Comparison of ENCODE assay signal across 21 cellular contexts in the genomic region with DNA sequence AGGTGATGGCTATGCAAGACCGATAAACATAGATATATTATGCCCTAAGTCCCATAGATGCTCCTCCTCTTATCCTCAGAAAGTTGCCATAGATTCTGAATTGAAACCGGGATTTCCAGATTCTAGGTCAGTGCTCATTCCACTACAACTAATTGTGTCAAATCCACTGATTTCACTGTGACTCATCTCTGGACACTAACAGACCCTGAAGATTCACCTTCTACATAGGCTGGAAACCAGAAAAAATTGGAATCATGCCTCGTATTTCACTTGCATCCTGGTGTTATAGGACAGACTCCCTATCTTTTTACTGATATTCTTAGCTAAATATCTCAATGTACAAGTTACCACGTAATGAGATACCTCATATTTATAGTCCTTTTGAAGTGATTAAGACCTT. TPM values are rescaled to one million over a fixed set of nuclear protein-coding genes. Genes with fewer than 3 reads are reported as not detected.
A peak's percentile ranks its signal among the peaks of the same experiment; 100 is the strongest.
DNase-seq lines count a peak whose midpoint lies in the region; ATAC-seq and TF ChIP-seq lines count a peak whose summit lies in the region.
"Had no signal": no experiment of that assay in that cellular context is flagged by ENCODE, and none has a peak within 500 bp of the region (broad histone marks: within the 10 kb centered on the region; RNA-seq: fewer than 3 reads in every experiment).

No MANE protein-coding gene starts in this region.

- TF ChIP-seq POLR2A in IMR-90 (IDR thresholded peaks at IDR 0.05; ENCODE audit: low read depth, low read length): no peak
- TF ChIP-seq POLR2A in lower leg skin (IDR thresholded peaks at IDR 0.05): no peak

- no TSS peak for BruUV-seq in IMR-90 (replicated peaks; lab: Mats Ljungman, UMichigan)

- H3K36me3 ChIP-seq in IMR-90 (ENCODE audit: control insufficient read depth, insufficient read depth, low read length) (no peaks in the 10 kb centered on the region), mesenchymal stem cell (ENCODE audit: control insufficient read depth in 1 of 2, insufficient read depth in 2 of 2, low read depth in 1 of 2, low read length in 2 of 2) (no peaks in the 10 kb centered on the region)
- H3K36me3 ChIP-seq: BLaER1 treated with 17β-estradiol and CSF1 and Interleukin-3, amounts not matched to agents 10 nM and 100 nM had no signal

- peaks cover 11% of the 10 kb centered on the region for H3K9me3 Mint-ChIP-seq in progenitor cell of endocrine pancreas (ENCODE audit: low read depth)
- H3K9me3 Mint-ChIP-seq: CD8-positive, alpha-beta T cell had no signal

- ATAC-seq in IMR-90 (ENCODE audit: low read depth): peak; percentile 24; the same call in 1 of the 2 replicates
- ATAC-seq: CD8-positive, alpha-beta T cell; K562 had no signal

- no peak overlapping the region for H3K23ac ChIP-seq in IMR-90 (ENCODE audit: low read depth, low read length)
- no peak overlapping the region for H3K23ac ChIP-seq in mesenchymal stem cell (ENCODE audit: low read length in 2 of 2)

- H3K56ac ChIP-seq in IMR-90 (ENCODE audit: extremely low read depth, insufficient read depth, low read length): no peak overlapping the region

- H4K8ac ChIP-seq in IMR-90 (ENCODE audit: low read depth in 2 of 2, low read length in 2 of 2) (no peak overlapping the region), mesenchymal stem cell (ENCODE audit: low read length) (no peak overlapping the region)

- no peak overlapping the region for H3K14ac ChIP-seq in IMR-90 (replicated peaks; ENCODE audit: low read depth, low read length)
- no peak overlapping the region for H3K14ac ChIP-seq in mesenchymal stem cell (ENCODE audit: low read length in 2 of 2)

- 67% methylated on average over 1 of the region's 4 CpGs; no CpG with 5 or more reads in 1 of the 2 experiments for WGBS in IMR-90 (ENCODE audit: extremely low coverage in 2 of 2, insufficient read length in 1 of 2), 2 experiments
- WGBS in mesenchymal stem cell: 87% methylated on average over 3 of the region's 4 CpGs
- WGBS in lower leg skin, 2 donors: 64 to 71% methylated on average over 4 of the region's 4 CpGs

- H2BK15ac ChIP-seq in IMR-90 (ENCODE audit: low read depth, low read length): no peak overlapping the region
- no peak overlapping the region for H2BK15ac ChIP-seq in mesenchymal stem cell (ENCODE audit: low read depth, poor library complexity, severe bottlenecking)

- H4K91ac ChIP-seq in IMR-90 (ENCODE audit: insufficient read depth, low read depth, low read length) (no peak overlapping the region), mesenchymal stem cell (ENCODE audit: low read length) (no peak overlapping the region)

- H3K4me3 ChIP-seq in IMR-90 (ENCODE audit: insufficient read depth, low read depth, low read length) (no peak overlapping the region), fibroblast of mammary gland (ENCODE audit: control insufficient read depth, low read depth, low read length) (no peak overlapping the region), mesenchymal stem cell (ENCODE audit: insufficient read depth in 1 of 2, low read depth in 1 of 2, low read length in 2 of 2) (no peak overlapping the region), lower leg skin (ENCODE audit: low read depth, poor library complexity, severe bottlenecking) (no peak overlapping the region)
- H3K4me3 ChIP-seq: BLaER1 treated with 17β-estradiol and CSF1 and Interleukin-3, amounts not matched to agents 10 nM and 100 nM; K562 had no signal

- DNase-seq in COLO829 (ENCODE audit: low spot score) (peak; percentile 36), IMR-90 (peak; percentile 47), fibroblast of mammary gland (ENCODE audit: low read depth) (peak; percentile 53), mesenchymal stem cell (peak; percentile 24), lower leg skin (ENCODE audit: low spot score in 2 of 2) (no peak), NCI-H187 treated with DMSO at 0.1 percent for 48 hours (lab: John Stamatoyannopoulos, UW) (no peak), progenitor cell of endocrine pancreas (ENCODE audit: low spot score, unreplicated experiment) (no peak)
- DNase-seq in activated CD4-positive, CD25-positive, alpha-beta regulatory T cell (lab: John Stamatoyannopoulos, UW): no peak
- DNase-seq: 8988T; CD8-positive, alpha-beta T cell; COR-L47; DMS 273 treated with DMSO at 0.1 percent for 48 hours; DMS53; DND-41; GDM1; H9 had no signal

- no peaks in the 10 kb centered on the region for H4K20me1 ChIP-seq in IMR-90 (ENCODE audit: insufficient read depth, low read length)
- H4K20me1 ChIP-seq: BLaER1 treated with 17β-estradiol and CSF1 and Interleukin-3, amounts not matched to agents 10 nM and 100 nM had no signal

- H4K5ac ChIP-seq in IMR-90 (ENCODE audit: low read depth, low read length): no peak overlapping the region

- intact Hi-C loops in IMR-90 (cut with micrococcal nuclease): no loop called here
- intact Hi-C loops in lower leg skin (cut with DNase I; ENCODE audit: low total_unique reads): no loop called here

- H3K27me3 Mint-ChIP-seq in progenitor cell of endocrine pancreas: no peaks in the 10 kb centered on the region
- H3K27me3 Mint-ChIP-seq: B cell had no signal

- H2AFZ ChIP-seq in IMR-90 (replicated peaks; ENCODE audit: low read length, poor library complexity): no peak overlapping the region
- H2AFZ ChIP-seq in mesenchymal stem cell (ENCODE audit: low read depth, low read length): no peak overlapping the region

- H3K27ac Mint-ChIP-seq in progenitor cell of endocrine pancreas: no peak overlapping the region
- H3K27ac Mint-ChIP-seq: B cell; CD8-positive, alpha-beta T cell; H9 had no signal

- H2AK9ac ChIP-seq in IMR-90 (replicated peaks; ENCODE audit: low read depth, low read length, poor library complexity): no peak overlapping the region

- H3K27me3 ChIP-seq in IMR-90 (ENCODE audit: control insufficient read depth, insufficient read depth, low read length) (no peaks in the 10 kb centered on the region), mesenchymal stem cell (ENCODE audit: control insufficient read depth in 1 of 2, insufficient read depth in 1 of 2, low read length in 2 of 2) (no peaks in the 10 kb centered on the region)
- H3K27me3 ChIP-seq: BLaER1 treated with 17β-estradiol and CSF1 and Interleukin-3, amounts not matched to agents 10 nM and 100 nM had no signal

- H2BK20ac ChIP-seq in IMR-90 (ENCODE audit: low read depth, low read length): no peak overlapping the region

- no peaks in the 10 kb centered on the region for H3K4me1 Mint-ChIP-seq in progenitor cell of endocrine pancreas (ENCODE audit: low read depth)
- H3K4me1 Mint-ChIP-seq: B cell had no signal

- H2AK5ac ChIP-seq in IMR-90 (ENCODE audit: low read depth, low read length) (no peak overlapping the region), mesenchymal stem cell (ENCODE audit: low read length, severe bottlenecking) (no peak overlapping the region)

- H3K79me1 ChIP-seq in IMR-90 (ENCODE audit: low read depth in 1 of 2, low read length in 2 of 2) (no peaks in the 10 kb centered on the region), mesenchymal stem cell (replicated peaks; ENCODE audit: low read length, poor library complexity, severe bottlenecking) (no peaks in the 10 kb centered on the region)

- H3K4ac ChIP-seq in IMR-90 (ENCODE audit: low read depth, low read length) (no peak overlapping the region), mesenchymal stem cell (ENCODE audit: low read depth in 1 of 2, low read length in 2 of 2) (no peak overlapping the region)

- TF ChIP-seq RAD21 in IMR-90 (IDR thresholded peaks at IDR 0.05; ENCODE audit: low read length): no peak

- no peak overlapping the region for H3K4me3 Mint-ChIP-seq in progenitor cell of endocrine pancreas (ENCODE audit: low read depth)
- H3K4me3 Mint-ChIP-seq: B cell; CD8-positive, alpha-beta T cell; H9 had no signal

- H3K36me3 Mint-ChIP-seq in progenitor cell of endocrine pancreas (ENCODE audit: insufficient read depth): no peaks in the 10 kb centered on the region
- H3K36me3 Mint-ChIP-seq: CD8-positive, alpha-beta T cell had no signal

- no peaks in the 10 kb centered on the region for H3K9me1 ChIP-seq in IMR-90 (ENCODE audit: insufficient read depth, low read length)

- no peak overlapping the region for H3K27ac ChIP-seq in IMR-90 (ENCODE audit: insufficient read depth, low read length)
- H3K27ac ChIP-seq in mesenchymal stem cell (ENCODE audit: low read length, poor library complexity, severe bottlenecking): no peak overlapping the region
- H3K27ac ChIP-seq: BLaER1 treated with 17β-estradiol and CSF1 and Interleukin-3, amounts not matched to agents 10 nM and 100 nM had no signal

- H2BK5ac ChIP-seq in IMR-90 (ENCODE audit: low read depth, low read length, poor library complexity, severe bottlenecking): no peak overlapping the region
- H2BK5ac ChIP-seq in mesenchymal stem cell (ENCODE audit: low read depth, low read length, poor library complexity, severe bottlenecking): no peak overlapping the region

- H3K4me1 ChIP-seq in IMR-90 (ENCODE audit: control insufficient read depth, insufficient read depth, low read length) (0 out of 2 replicates have a peak, but pooled peaks cover 3% of the 10 kb centered on the region), mesenchymal stem cell (ENCODE audit: control insufficient read depth, insufficient read depth, low read depth, low read length) (peaks cover 1% of the 10 kb centered on the region)
- H3K4me1 ChIP-seq: BLaER1 treated with 17β-estradiol and CSF1 and Interleukin-3, amounts not matched to agents 10 nM and 100 nM had no signal

- no peak overlapping the region for H2BK12ac ChIP-seq in mesenchymal stem cell (ENCODE audit: low read length in 2 of 2)

- H3K4me2 ChIP-seq in IMR-90 (ENCODE audit: low read depth, low read length): no peak overlapping the region
- H3K4me2 ChIP-seq in mesenchymal stem cell (ENCODE audit: low read length, poor library complexity, severe bottlenecking): no peak overlapping the region
- H3K4me2 ChIP-seq: BLaER1 treated with 17β-estradiol and CSF1 and Interleukin-3, amounts not matched to agents 10 nM and 100 nM had no signal

- no peak overlapping the region for H2BK120ac ChIP-seq in IMR-90 (ENCODE audit: low read depth, low read length)
- H2BK120ac ChIP-seq in mesenchymal stem cell (ENCODE audit: low read depth, low read length): no peak overlapping the region

- H3K18ac ChIP-seq in IMR-90 (ENCODE audit: low read depth, low read length): no peak overlapping the region
- H3K18ac ChIP-seq in mesenchymal stem cell (ENCODE audit: low read depth in 1 of 2, low read length in 2 of 2): no peak overlapping the region

- no peak overlapping the region for H3K9ac ChIP-seq in IMR-90 (ENCODE audit: low read depth, low read length)
- H3K9ac ChIP-seq in mesenchymal stem cell (ENCODE audit: low read length): no peak overlapping the region
- H3K9ac ChIP-seq: BLaER1 treated with 17β-estradiol and CSF1 and Interleukin-3, amounts not matched to agents 10 nM and 100 nM had no signal

- in situ Hi-C loops in IMR-90 (cut with MboI; ENCODE audit: low sequenced_read_pairs): no loop called here

- H3K9me3 ChIP-seq in IMR-90 (ENCODE audit: control insufficient read depth, insufficient read depth, low read length) (no peaks in the 10 kb centered on the region; the same call in 1 of the 2 replicates), mesenchymal stem cell (ENCODE audit: control insufficient read depth, low read length) (peaks cover 5% of the 10 kb centered on the region)
- H3K9me3 ChIP-seq: BLaER1 treated with 17β-estradiol and CSF1 and Interleukin-3, amounts not matched to agents 10 nM and 100 nM had no signal

- CTCF ChIA-PET in IMR-90 (lab: Yijun Ruan, JAX): no interaction called here

- no peak for TF ChIP-seq CTCF in IMR-90 (conservative IDR thresholded peaks at IDR 0.05; ENCODE audit: low read depth, low read length)
- TF ChIP-seq CTCF in fibroblast of mammary gland (conservative IDR thresholded peaks at IDR 0.05; ENCODE audit: control insufficient read depth, insufficient read depth, low read depth, low read length): no peak
- no peak for TF ChIP-seq CTCF in lower leg skin (IDR thresholded peaks at IDR 0.05)
- TF ChIP-seq CTCF in progenitor cell of endocrine pancreas (IDR thresholded peaks at IDR 0.05; ENCODE audit: unreplicated experiment): no peak

- POLR2A ChIA-PET in IMR-90 (lab: Charles Lee; ENCODE audit: unreplicated experiment): no interaction called here

- dilution Hi-C loops in IMR-90 (cut with HindIII; ENCODE audit: low sequenced_read_pairs, unreplicated experiment): no loop called here

RNA-seq across cellular contexts. Expression of gene CLNK, which starts 36.8 kb away (rescaled TPM):
- total RNA-seq in IMR-90 (2012; rRNA removed): not detected in 2 replicates
- not detected in 2 replicates for polyA plus RNA-seq in IMR-90 (2012; rRNA removed)
- polyA plus RNA-seq in IMR-90 (2012; cell fraction: cytosol; rRNA removed): not detected in 2 replicates
- not detected in 2 replicates for polyA plus RNA-seq in IMR-90 (2012; cell fraction: nucleus; rRNA removed; ENCODE audit: low replicate concordance)
- not detected for polyA plus RNA-seq in mesenchymal stem cell (2013, experiment 1 of 2)
- not detected for polyA plus RNA-seq in mesenchymal stem cell (2013, experiment 2 of 2)
- 1 to 10 TPM in 1 of 4 donors, under 1 TPM in 2, not detected in 1; 0.17 to 1.3 (median 0.45) TPM for total RNA-seq in lower leg skin
- total RNA-seq in progenitor cell of endocrine pancreas: not detected in 2 replicates
- total RNA-seq: CD8-positive, alpha-beta T cell; H1; H9; HT-29; K562 had no signal
- polyA plus RNA-seq: H1, K562 had no signal

Comparison
In these comparisons a context has a peak if more than half of its experiments do, and no peak if none do; other contexts are left out.
1. DNase-seq: peak in COLO829 (single experiment), IMR-90 (single experiment), fibroblast of mammary gland (single experiment) and mesenchymal stem cell (single experiment); none in lower leg skin (0 of 2), NCI-H187 treated with DMSO at 0.1 percent for 48 hours (single experiment), activated CD4-positive, CD25-positive, alpha-beta regulatory T cell (0 of 4) and progenitor cell of endocrine pancreas (single experiment).